8 cellular contexts compared by ENCODE assay signal in the genomic region with DNA sequence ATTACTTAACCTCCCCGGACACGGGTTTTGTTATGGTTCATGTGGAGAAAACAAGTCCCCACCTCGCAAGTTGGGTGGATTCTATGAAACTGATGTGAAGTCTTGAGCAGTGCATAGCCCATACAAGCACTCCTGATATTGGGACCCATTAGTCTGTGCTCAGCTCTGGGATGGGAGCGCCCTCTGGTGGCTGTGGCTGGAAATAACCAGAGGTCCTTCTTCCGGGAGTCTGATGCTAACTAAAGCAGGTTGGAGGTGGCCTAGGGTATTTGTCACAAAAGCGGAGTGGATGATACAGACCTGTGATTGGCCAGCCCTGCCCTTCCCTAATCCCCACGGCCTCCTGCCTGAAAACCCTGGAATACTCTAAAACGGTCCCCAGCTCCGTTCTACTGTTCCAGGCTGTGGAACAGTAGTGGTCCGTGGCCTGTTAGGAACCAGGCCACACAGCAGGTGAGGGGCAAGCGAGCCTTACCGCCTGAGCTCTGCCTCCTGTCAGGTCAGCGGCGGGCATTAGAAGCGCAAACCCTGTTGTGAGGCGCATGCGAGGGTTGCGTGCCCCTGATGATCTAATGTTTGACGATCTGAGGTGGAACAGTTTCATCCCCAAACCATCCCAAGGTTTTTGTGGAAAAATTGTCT. TPM values are rescaled to one million over a fixed set of nuclear protein-coding genes. Genes with fewer than 3 reads are reported as not detected.
A peak's percentile ranks its signal among the peaks of the same experiment; 100 is the strongest.
DNase-seq lines count a peak whose midpoint lies in the region; TF ChIP-seq lines count a peak whose summit lies in the region.

No MANE protein-coding gene starts in this region.

- H3K4me1 ChIP-seq in adipocyte (ENCODE audit: control insufficient read depth, insufficient read depth, low read length) (peaks cover 42% of the 10 kb centered on the region), left ventricle myocardium inferior (peaks cover 73% of the 10 kb centered on the region)

- peak overlapping the region; percentile 71 for H3K27ac ChIP-seq in left ventricle myocardium inferior (replicated peaks)

- no peaks in the 10 kb centered on the region for H3K9me3 ChIP-seq in adipocyte (ENCODE audit: control insufficient read depth, low read length)
- H3K9me3 ChIP-seq in left ventricle myocardium inferior (replicated peaks) = no peaks in the 10 kb centered on the region

- H3K27me3 ChIP-seq in adipocyte (replicated peaks; ENCODE audit: control insufficient read depth, insufficient read depth, low read length) (no peaks in the 10 kb centered on the region), left ventricle myocardium inferior (ENCODE audit: low read depth) (no peaks in the 10 kb centered on the region)

- H3K36me3 ChIP-seq in adipocyte (ENCODE audit: control insufficient read depth, insufficient read depth, low read length, severe bottlenecking) (peaks cover 29% of the 10 kb centered on the region), left ventricle myocardium inferior (peaks cover 38% of the 10 kb centered on the region)

- TF ChIP-seq CTCF in GM12864 (IDR thresholded peaks at IDR 0.05; ENCODE audit: low read depth, low read length, missing control alignments) (peak; percentile 97), HFF-Myc (IDR thresholded peaks at IDR 0.05; ENCODE audit: low read depth, low read length, missing control alignments) (peak; percentile 98), left ventricle myocardium inferior (IDR thresholded peaks at IDR 0.05; ENCODE audit: borderline replicate concordance) (peak; percentile 94)

- no peak overlapping the region for H3K4me3 ChIP-seq in GM12864 (ENCODE audit: low read depth, low read length)
- no peak overlapping the region for H3K4me3 ChIP-seq in HFF-Myc (replicated peaks; ENCODE audit: low read depth, low read length)
- H3K4me3 ChIP-seq in adipocyte (ENCODE audit: low read length) = no peak overlapping the region
- no peak overlapping the region for H3K4me3 ChIP-seq in left ventricle myocardium inferior

- H3K9ac ChIP-seq in adipocyte (ENCODE audit: low read length) = peak overlapping the region; percentile 76

- DNase-seq in GM12864 (ENCODE audit: low read depth) (peak; percentile 70), HFF-Myc (ENCODE audit: extremely low read depth, low read depth) (peak; percentile 70), NCI-H1092 (lab: John Stamatoyannopoulos, UW) (peak; percentile 84), T follicular helper cell (ENCODE audit: low read depth) (peak; percentile 85), adipocyte (ENCODE audit: low read depth) (peak; percentile 94), left ventricle myocardium inferior (peak; percentile 88), renal cortical epithelial cell (ENCODE audit: low read depth) (peak; percentile 74), mesenteric fat pad (ENCODE audit: low spot score) (no peak)

- intact Hi-C loops in left ventricle myocardium inferior (cut with micrococcal nuclease) = loop anchor here (10.0 kb wide), 1 partner anchor 55 kb away; no protein-coding TSS in a partner anchor

RNA-seq across cellular contexts. Expression of a gene that starts 6.4 kb away (rescaled TPM):
- total RNA-seq in left ventricle myocardium inferior (25.3 TPM), renal cortical epithelial cell (38.9 and 77.2 TPM in 2 replicates), mesenteric fat pad (40.3 TPM)

RNA-seq across cellular contexts. Expression of a gene that starts 20.7 kb away (rescaled TPM):
- total RNA-seq in left ventricle myocardium inferior (34.8 TPM), renal cortical epithelial cell (34.4 and 125 TPM in 2 replicates), mesenteric fat pad (79.4 TPM)

RNA-seq across cellular contexts. Expression of a gene that starts 40.3 kb away (rescaled TPM):
- total RNA-seq in left ventricle myocardium inferior (47.1 TPM), renal cortical epithelial cell (16.8 and 56.4 TPM in 2 replicates), mesenteric fat pad (105 TPM)

RNA-seq across cellular contexts. Expression of a gene that starts 54.1 kb away (rescaled TPM):
- 0.49 TPM for total RNA-seq in left ventricle myocardium inferior
- 0.10 TPM in 1 of 2 replicates, not detected in the other for total RNA-seq in renal cortical epithelial cell
- total RNA-seq in mesenteric fat pad = 1.4 TPM
